16 cellular contexts compared by ENCODE assay signal in the genomic region with DNA sequence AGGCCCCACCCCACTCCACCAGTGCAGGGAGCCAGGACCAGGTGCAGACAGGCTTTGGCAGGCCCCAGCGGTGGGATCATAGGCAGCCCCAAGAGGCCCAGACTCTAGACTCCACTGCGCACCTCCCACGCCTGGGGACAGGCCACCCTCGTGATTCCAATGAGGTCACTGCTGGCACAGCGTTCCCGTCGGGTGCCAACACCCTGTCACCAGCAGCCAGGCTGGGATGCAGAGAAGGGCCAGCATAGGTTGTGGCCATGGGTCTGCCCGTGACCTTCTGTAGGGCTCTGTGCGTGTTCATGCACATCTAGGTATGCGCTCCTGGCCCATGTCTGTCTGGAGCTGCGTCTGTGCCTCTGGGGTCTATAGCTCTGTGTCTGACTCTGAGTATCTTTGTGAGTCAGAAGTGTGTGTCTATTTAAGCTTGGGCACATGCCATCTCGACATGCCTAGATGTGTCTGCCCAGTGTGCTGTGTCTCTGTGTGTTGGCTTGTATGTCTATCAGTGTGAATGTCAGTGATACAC. TPM values are rescaled to one million over a fixed set of nuclear protein-coding genes. Genes with fewer than 3 reads are reported as not detected.
DNase-seq lines count a peak whose midpoint lies in the region; ATAC-seq and TF ChIP-seq lines count a peak whose summit lies in the region.
"Had no signal": no experiment of that assay in that cellular context is flagged by ENCODE, and none has a peak within 500 bp of the region (broad histone marks: within the 10 kb centered on the region; RNA-seq: fewer than 3 reads in every experiment).

No MANE protein-coding gene starts in this region.

- no peak overlapping the region for H3K27ac Mint-ChIP-seq in activated CD8-positive, alpha-beta T cell treated with anti-CD3 and anti-CD28 coated beads for 36 hours
- H3K27ac Mint-ChIP-seq: B cell; natural killer cell treated with Interleukin-12 subunit alpha and Interleukin-12 subunit beta and Interleukin-15 and Interleukin-18, amount 100 ng/mL, for 72 hours had no signal

- 55% methylated on average over 5 of the region's 12 CpGs for WGBS in suprapubic skin

- TF ChIP-seq EP300 in suprapubic skin (IDR thresholded peaks at IDR 0.05), result no peak

- H3K36me3 ChIP-seq in Peyer's patch (peaks cover 0 to 10% (median 0%) of the 10 kb centered on the region in 3 donors), lower lobe of right lung (peaks cover 20% of the 10 kb centered on the region), suprapubic skin (no peaks in the 10 kb centered on the region)

- intact Hi-C loops in lower lobe of right lung (cut with DNase I), result no loop called here
- intact Hi-C loops in activated CD8-positive, alpha-beta T cell treated with anti-CD3 and anti-CD28 coated beads for 36 hours (cut with micrococcal nuclease), result no loop called here

- H3K4me3 ChIP-seq in Peyer's patch, result no peak overlapping the region
- no peak overlapping the region for H3K4me3 ChIP-seq in epithelial cell of esophagus (ENCODE audit: low read length)
- no peak overlapping the region for H3K4me3 ChIP-seq in lower lobe of right lung
- no peak overlapping the region for H3K4me3 ChIP-seq in suprapubic skin

- H3K36me3 Mint-ChIP-seq in activated CD8-positive, alpha-beta T cell treated with anti-CD3 and anti-CD28 coated beads for 36 hours (ENCODE audit: low read depth), result no peaks in the 10 kb centered on the region
- H3K36me3 Mint-ChIP-seq: natural killer cell treated with Interleukin-12 subunit alpha and Interleukin-12 subunit beta and Interleukin-15 and Interleukin-18, amount 100 ng/mL, for 72 hours had no signal

- CTCF ChIA-PET in activated CD8-positive, alpha-beta T cell treated with anti-CD3 and anti-CD28 coated beads for 36 hours (lab: Charles Lee), result interaction anchor here (1.9 kb wide), 1 partner anchor 20 kb away, joined by 5 read pairs; no protein-coding TSS in a partner anchor

- no peak overlapping the region for H3K4me3 Mint-ChIP-seq in activated CD8-positive, alpha-beta T cell treated with anti-CD3 and anti-CD28 coated beads for 36 hours
- H3K4me3 Mint-ChIP-seq: activated T-cell treated with anti-CD3 and anti-CD28 coated beads, Interleukin-2, amount 50 U/mL, for 24 hours; B cell; natural killer cell treated with Interleukin-12 subunit alpha and Interleukin-12 subunit beta and Interleukin-15 and Interleukin-18, amount 100 ng/mL, for 72 hours had no signal

- DNase-seq in Peyer's patch (peak in 2 of 3 donors; percentile 81 to 86), epithelial cell of esophagus (ENCODE audit: low read depth) (peak; percentile 99), lower lobe of right lung (no peak), suprapubic skin (ENCODE audit: low spot score in 2 of 2) (peak; percentile 83 to 87), ecto neural progenitor cell (ENCODE audit: low spot score) (no peak)
- DNase-seq in activated CD8-positive, alpha-beta T cell treated with anti-CD3 and anti-CD28 coated beads for 36 hours, result no peak
- DNase-seq: activated CD4-positive, CD25-positive, alpha-beta regulatory T cell; activated T-cell treated with anti-CD3 and anti-CD28 coated beads, Interleukin-2, amount 50 U/mL, for 24 hours; IMR-90; NCI-H1417; NCI-H524 treated with DMSO at 0.1 percent for 48 hours; SK-N-SH had no signal

- POLR2A ChIA-PET in activated CD8-positive, alpha-beta T cell treated with anti-CD3 and anti-CD28 coated beads for 36 hours (lab: Charles Lee), result interaction anchor here (3.1 kb wide), 1 partner anchor 14 kb away, joined by 11 read pairs; the partner anchor contains the start of gene VIPR1

- no peaks in the 10 kb centered on the region for H3K27me3 Mint-ChIP-seq in activated CD8-positive, alpha-beta T cell treated with anti-CD3 and anti-CD28 coated beads for 36 hours
- H3K27me3 Mint-ChIP-seq: activated T-cell treated with anti-CD3 and anti-CD28 coated beads, Interleukin-2, amount 50 U/mL, for 24 hours; B cell had no signal

- TF ChIP-seq CTCF in Peyer's patch (IDR thresholded peaks at IDR 0.05) (no peak), epithelial cell of esophagus (IDR thresholded peaks at IDR 0.05; ENCODE audit: insufficient read depth, low read depth, low read length, missing control alignments) (no peak), lower lobe of right lung (IDR thresholded peaks at IDR 0.05) (no peak), suprapubic skin (IDR thresholded peaks at IDR 0.05) (no peak)
- no peak for TF ChIP-seq CTCF in activated CD8-positive, alpha-beta T cell treated with anti-CD3 and anti-CD28 coated beads for 36 hours (IDR thresholded peaks at IDR 0.05)

- TF ChIP-seq POLR2A in Peyer's patch (IDR thresholded peaks at IDR 0.05) (no peak), suprapubic skin (IDR thresholded peaks at IDR 0.05) (no peak)

- no peaks in the 10 kb centered on the region for H3K27me3 ChIP-seq in Peyer's patch
- H3K27me3 ChIP-seq in lower lobe of right lung (ENCODE audit: low read depth), result no peaks in the 10 kb centered on the region
- H3K27me3 ChIP-seq in suprapubic skin, result no peaks in the 10 kb centered on the region

- H3K4me1 ChIP-seq in Peyer's patch (peaks cover 0 to 60% (median 10%) of the 10 kb centered on the region in 4 donors), lower lobe of right lung (peaks cover 71% of the 10 kb centered on the region), suprapubic skin (peaks cover 72% of the 10 kb centered on the region)

- H3K9me3 Mint-ChIP-seq in activated CD8-positive, alpha-beta T cell treated with anti-CD3 and anti-CD28 coated beads for 36 hours, result no peaks in the 10 kb centered on the region
- H3K9me3 Mint-ChIP-seq: activated T-cell treated with anti-CD3 and anti-CD28 coated beads, Interleukin-2, amount 50 U/mL, for 24 hours; natural killer cell treated with Interleukin-12 subunit alpha and Interleukin-12 subunit beta and Interleukin-15 and Interleukin-18, amount 100 ng/mL, for 72 hours had no signal

- H3K9me3 ChIP-seq in Peyer's patch (no peaks in the 10 kb centered on the region), lower lobe of right lung (no peaks in the 10 kb centered on the region), suprapubic skin (no peaks in the 10 kb centered on the region)
- H3K9me3 ChIP-seq: SK-N-SH had no signal

- H3K27ac ChIP-seq in Peyer's patch (peak overlapping the region in 3 of 4 donors; percentile 70 to 91 (median 81)), lower lobe of right lung (peak overlapping the region; percentile 44), suprapubic skin (peak overlapping the region; percentile 91)

- H3K4me1 Mint-ChIP-seq in activated CD8-positive, alpha-beta T cell treated with anti-CD3 and anti-CD28 coated beads for 36 hours (ENCODE audit: low read depth), result peaks cover 23% of the 10 kb centered on the region

- ATAC-seq in lower lobe of right lung, result peak; percentile 31 to 33
- no peak for ATAC-seq in activated CD8-positive, alpha-beta T cell treated with anti-CD3 and anti-CD28 coated beads for 36 hours
- no peak for ATAC-seq in HG02938 (IDR thresholded peaks at IDR 0.05; ENCODE audit: unreplicated experiment)
- no peak for ATAC-seq in HG03159 (IDR thresholded peaks at IDR 0.05; ENCODE audit: unreplicated experiment)

RNA-seq across cellular contexts. Expression of gene VIPR1, which starts 13.0 kb away (rescaled TPM):
- 100 to 1,000 TPM in 3 of 4 donors, 10 to 100 TPM in 1; 52.8 to 320 (median 270) TPM for total RNA-seq in Peyer's patch
- 212 TPM for total RNA-seq in lower lobe of right lung
- 100 to 1,000 TPM in 1 of 4 donors, 10 to 100 TPM in 3; 39.8 to 148 (median 74.3) TPM for total RNA-seq in suprapubic skin
- 1 to 10 TPM; 8.5 to 9.0 TPM for total RNA-seq in activated CD8-positive, alpha-beta T cell treated with anti-CD3 and anti-CD28 coated beads for 36 hours
- total RNA-seq: IMR-90 had no signal

Comparison
In these comparisons a context has a peak if more than half of its experiments do, and no peak if none do; other contexts are left out.
1. DNase-seq: peak in Peyer's patch (2 of 3), epithelial cell of esophagus (single experiment) and suprapubic skin (2 of 2); none in lower lobe of right lung (single experiment), ecto neural progenitor cell (single experiment) and activated CD8-positive, alpha-beta T cell treated with anti-CD3 and anti-CD28 coated beads for 36 hours (single experiment).
2. ATAC-seq: peak in lower lobe of right lung (2 of 2); none in activated CD8-positive, alpha-beta T cell treated with anti-CD3 and anti-CD28 coated beads for 36 hours (single experiment), HG02938 (single experiment) and HG03159 (single experiment).
3. RNA of gene VIPR1, which starts 13.0 kb away (total RNA-seq): 52.8 to 320 TPM in Peyer's patch, 212 TPM in lower lobe of right lung (single experiment) and 39.8 to 148 TPM in suprapubic skin; 8.5 to 9.0 TPM in activated CD8-positive, alpha-beta T cell treated with anti-CD3 and anti-CD28 coated beads for 36 hours; every median in the first group is over 4 times any median in the second.
4. Peak in every context shown above with its lines, with median percentiles within 50 percentile points of each other: H3K27ac ChIP-seq.